8 cellular contexts compared by ENCODE assay signal in the genomic region with DNA sequence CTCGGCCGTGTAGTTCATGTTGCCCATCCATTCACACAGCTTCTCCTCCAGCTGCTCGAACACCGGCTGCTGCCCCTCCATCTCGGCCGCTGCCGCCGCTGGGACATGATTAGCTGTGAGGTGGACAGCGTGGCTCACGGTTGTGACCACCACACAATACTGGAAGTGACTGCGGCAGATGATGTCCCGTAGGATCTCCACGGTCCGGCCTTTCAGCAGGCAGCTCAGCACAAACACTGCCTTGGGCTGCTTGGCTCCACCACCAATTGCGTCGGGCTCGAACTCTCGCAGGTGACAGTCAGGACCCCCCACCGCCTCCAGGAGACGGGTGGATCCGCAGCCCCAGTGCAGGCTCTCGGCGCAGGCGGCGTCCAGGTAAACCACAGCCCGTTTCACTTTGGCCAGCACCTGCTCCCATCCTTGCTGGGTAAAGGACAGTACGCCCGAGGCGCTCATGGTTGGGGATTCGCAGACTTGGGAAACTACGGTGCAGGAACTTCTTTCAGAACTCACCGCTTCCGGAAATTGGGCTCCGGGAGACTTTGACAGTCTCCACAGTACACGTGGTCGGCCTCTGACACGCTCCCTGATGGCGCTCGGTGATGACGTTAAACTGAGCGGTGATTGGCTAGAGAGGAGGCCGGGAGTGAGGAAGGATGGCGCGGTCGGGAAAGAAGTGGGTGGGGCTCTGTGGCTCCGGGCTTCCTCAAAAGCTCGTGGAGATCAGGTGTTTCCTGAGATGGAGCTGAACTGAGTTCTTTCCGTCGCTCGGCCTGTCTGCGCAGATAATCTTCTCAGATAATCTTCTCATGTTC. TPM values are rescaled to one million over a fixed set of nuclear protein-coding genes. Genes with fewer than 3 reads are reported as not detected.
DNase-seq lines count a peak whose midpoint lies in the region; ATAC-seq and TF ChIP-seq lines count a peak whose summit lies in the region.

A gene (minus strand): TSS at position 576 of the 815 bp plus-strand sequence.

- DNase-seq in C1 segment of cervical spinal cord (lab: John Stamatoyannopoulos, UW) (peak; percentile 69 to 99 (median 94)), NCI-H748 treated with DMSO at 0.1 percent for 48 hours (lab: John Stamatoyannopoulos, UW) (peak; percentile 84), dermis blood vessel endothelial cell (peak; percentile 99), left lung (peak; percentile 95 to 98)
- peak; percentile 94 to 97 for DNase-seq in activated CD4-positive, alpha-beta T cell treated with anti-CD3 and anti-CD28 coated beads, Interleukin-2, amount 50 U/mL, for 24 hours (ENCODE audit: low read depth in 1 of 2, low spot score in 1 of 2)
- DNase-seq in stimulated activated CD4-positive, alpha-beta T cell treated with anti-CD3 and anti-CD28 coated beads, Interleukin-2, amount 100 ng/mL, for 48 hours: peak; percentile 94 to 98

- H3K9me3 ChIP-seq in left lung: no peaks in the 10 kb centered on the region

- ATAC-seq in GM19372 (IDR thresholded peaks at IDR 0.05; ENCODE audit: low read depth, unreplicated experiment): peak; percentile 97
- ATAC-seq in HG03558 (IDR thresholded peaks at IDR 0.05; ENCODE audit: extremely low read depth, unreplicated experiment): peak; percentile 93
- peak; percentile 100 for ATAC-seq in left lung

- peak within 1 kb of the TSS; percentile 87 to 98 for H3K4me3 ChIP-seq in left lung

- H3K27me3 ChIP-seq in left lung: peaks cover 0 to 17% of the 10 kb centered on the region in 2 donors

- H3K27ac ChIP-seq in left lung: peak within 1 kb of the TSS; percentile 37 to 75

- H3K36me3 ChIP-seq in left lung: no peaks in the 10 kb centered on the region

- H3K4me1 ChIP-seq in left lung: peaks cover 20 to 30% of the 10 kb centered on the region in 2 donors

- intact Hi-C loops in left lung (cut with DNase I): no loop called here

- TF ChIP-seq CTCF in left lung (IDR thresholded peaks at IDR 0.05): no peak

RNA-seq across cellular contexts. Expression of the gene that starts here (rescaled TPM):
- total RNA-seq in dermis blood vessel endothelial cell (20.4 and 28.1 TPM in 2 replicates), left lung (10 to 100 TPM; 14.6 to 26.6 TPM)

Comparison
In these comparisons a context has a peak if more than half of its experiments do, and no peak if none do; other contexts are left out.
1. Peak in every context shown above with its lines: DNase-seq, ATAC-seq, H3K4me3 ChIP-seq and H3K27ac ChIP-seq.